Comparison of ENCODE assay signal across 17 cellular contexts in the genomic region with DNA sequence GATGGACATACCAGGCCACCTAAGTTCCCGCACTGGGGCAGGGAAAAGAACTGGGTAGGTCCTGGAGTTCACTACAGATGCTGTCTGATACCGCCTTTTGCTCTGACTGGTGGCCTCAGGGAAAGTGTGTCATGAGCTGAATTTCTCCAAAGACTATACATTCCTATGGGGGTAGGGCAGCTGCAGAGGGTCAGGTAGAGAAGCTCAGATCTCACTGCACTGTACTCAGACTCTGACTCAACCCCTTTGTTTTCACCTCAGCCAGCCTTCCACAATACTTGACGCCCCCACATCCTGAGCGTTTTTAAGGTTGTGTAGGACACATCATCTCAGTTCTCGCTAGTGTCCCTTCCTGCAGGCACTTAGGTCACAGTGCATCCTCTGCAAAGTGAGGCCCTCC. TPM values are rescaled to one million over a fixed set of nuclear protein-coding genes. Genes with fewer than 3 reads are reported as not detected.
A peak's percentile ranks its signal among the peaks of the same experiment; 100 is the strongest.
DNase-seq lines count a peak whose midpoint lies in the region; ATAC-seq, FAIRE-seq and TF ChIP-seq lines count a peak whose summit lies in the region.
"Had no signal": no experiment of that assay in that cellular context is flagged by ENCODE, and none has a peak within 500 bp of the region (broad histone marks: within the 10 kb centered on the region; RNA-seq: fewer than 3 reads in every experiment).

No MANE protein-coding gene starts in this region.

- no peaks in the 10 kb centered on the region for H3K9me3 ChIP-seq in keratinocyte (ENCODE audit: control insufficient read depth, low read depth, low read length)
- H3K9me3 ChIP-seq: BE2C had no signal

- no peaks in the 10 kb centered on the region for H3K27me3 ChIP-seq in keratinocyte (ENCODE audit: control insufficient read depth, extremely low read depth, insufficient read depth, low read length)
- H3K27me3 ChIP-seq: BE2C had no signal

- H3K9me1 ChIP-seq in keratinocyte (ENCODE audit: control insufficient read depth, extremely low read depth, insufficient read depth, low read length), result no peaks in the 10 kb centered on the region

- dilution Hi-C loops in keratinocyte (cut with MboI; ENCODE audit: extremely low pct_ligation_motif_present, low sequenced_read_pairs), result no loop called here

- H2AFZ ChIP-seq in keratinocyte (ENCODE audit: control insufficient read depth, low read length), result peak overlapping the region; percentile 46
- H2AFZ ChIP-seq: parathyroid adenoma, PC-9 had no signal

- H3K36me3 ChIP-seq in keratinocyte (ENCODE audit: control insufficient read depth in 2 of 2, extremely low read depth in 1 of 2, insufficient read depth in 2 of 2, low read length in 2 of 2), result peaks cover 0 to 4% of the 10 kb centered on the region in 2 experiments
- H3K36me3 ChIP-seq: BE2C had no signal

- H3K4me3 Mint-ChIP-seq in activated naive CD8-positive, alpha-beta T cell treated with anti-CD3 and anti-CD28 coated beads for 36 hours, result no peak overlapping the region
- H3K4me3 Mint-ChIP-seq: dendritic cell treated with granulocyte-macrophage colony-stimulating factor and Interleukin-4, amounts not matched to agents 40 ng/mL and 50 ng/mL, for 4 days; naive thymus-derived CD4-positive, alpha-beta T cell had no signal

- no peak overlapping the region for H3K4me3 ChIP-seq in keratinocyte (ENCODE audit: control insufficient read depth in 2 of 3, extremely low read depth in 1 of 3, insufficient read depth in 2 of 3, low read depth in 1 of 3, low read length in 3 of 3)
- H3K4me3 ChIP-seq: PC-9 had no signal

- DNase-seq in EL (peak; percentile 43), GM13976 (ENCODE audit: low spot score) (peak; percentile 21), keratinocyte (ENCODE audit: low read depth, low spot score) (peak; percentile 84), NOMO-1 (lab: John Stamatoyannopoulos, UW; ENCODE audit: unreplicated experiment in 2 of 2) (no peak)
- peak; percentile 3 for DNase-seq in activated naive CD8-positive, alpha-beta T cell treated with anti-CD3 and anti-CD28 coated beads for 36 hours
- DNase-seq: activated effector memory CD4-positive, alpha-beta T cell treated with Interleukin-2 at 50 U/mL for 16 hours; BE2C; GOT3; naive thymus-derived CD4-positive, alpha-beta T cell; NCI-H1105 treated with DMSO at 0.1 percent for 48 hours; stimulated activated CD4-positive, alpha-beta T cell treated with anti-CD3 and anti-CD28 coated beads, Interleukin-4, amount 100 ng/mL, for 1 hour; T1000 had no signal

- FAIRE-seq in keratinocyte (lab: Jason Lieb, UNC), result peak; percentile 99

- in situ Hi-C loops in GM13976 (cut with MboI; ENCODE audit: low sequenced_read_pairs, unreplicated experiment), result no loop called here

- peak overlapping the region; percentile 56 for H3K27ac ChIP-seq in keratinocyte (ENCODE audit: control insufficient read depth, insufficient read depth, low read length)
- H3K27ac ChIP-seq: parathyroid adenoma, PC-9 had no signal

- no peak overlapping the region for H3K9ac ChIP-seq in keratinocyte (ENCODE audit: control insufficient read depth, extremely low read depth, insufficient read depth, low read length)
- H3K9ac ChIP-seq: parathyroid adenoma had no signal

- H3K36me3 Mint-ChIP-seq in activated naive CD8-positive, alpha-beta T cell treated with anti-CD3 and anti-CD28 coated beads for 36 hours, result peaks cover 26% of the 10 kb centered on the region

- H3K4me2 ChIP-seq in keratinocyte (ENCODE audit: control insufficient read depth, extremely low read depth, insufficient read depth, low read depth, low read length), result peak overlapping the region; percentile 56
- H3K4me2 ChIP-seq: PC-9 had no signal

- TF ChIP-seq CTCF in GM13976 (IDR thresholded peaks at IDR 0.05; ENCODE audit: borderline replicate concordance, control extremely low read depth, extremely low read depth, insufficient read depth, missing control alignments), result no peak
- no peak for TF ChIP-seq CTCF in keratinocyte (optimal IDR thresholded peaks at IDR 0.05 in 1 of 3, IDR thresholded peaks at IDR 0.05 in 1 of 3, conservative IDR thresholded peaks at IDR 0.05 in 1 of 3; ENCODE audit: extremely low read depth in 1 of 3, insufficient read depth in 2 of 3, low read length in 3 of 3)

- H4K20me1 ChIP-seq in keratinocyte (ENCODE audit: control insufficient read depth, extremely low read depth, insufficient read depth, low read length), result no peaks in the 10 kb centered on the region

- peaks cover 12% of the 10 kb centered on the region for H3K4me1 ChIP-seq in keratinocyte (ENCODE audit: control insufficient read depth, extremely low read depth, insufficient read depth, low read length)
- H3K4me1 ChIP-seq: BE2C, parathyroid adenoma had no signal

- peaks cover 8% of the 10 kb centered on the region for H3K4me1 Mint-ChIP-seq in activated naive CD8-positive, alpha-beta T cell treated with anti-CD3 and anti-CD28 coated beads for 36 hours

- H3K27ac Mint-ChIP-seq in activated naive CD8-positive, alpha-beta T cell treated with anti-CD3 and anti-CD28 coated beads for 36 hours, result no peak overlapping the region
- H3K27ac Mint-ChIP-seq: dendritic cell treated with granulocyte-macrophage colony-stimulating factor and Interleukin-4, amounts not matched to agents 40 ng/mL and 50 ng/mL, for 4 days had no signal

- peaks cover 1% of the 10 kb centered on the region for H3K9me3 Mint-ChIP-seq in activated naive CD8-positive, alpha-beta T cell treated with anti-CD3 and anti-CD28 coated beads for 36 hours
- H3K9me3 Mint-ChIP-seq: dendritic cell treated with granulocyte-macrophage colony-stimulating factor and Interleukin-4, amounts not matched to agents 40 ng/mL and 50 ng/mL, for 4 days had no signal

- H3K27me3 Mint-ChIP-seq in activated naive CD8-positive, alpha-beta T cell treated with anti-CD3 and anti-CD28 coated beads for 36 hours, result no peaks in the 10 kb centered on the region
- H3K27me3 Mint-ChIP-seq: dendritic cell treated with granulocyte-macrophage colony-stimulating factor and Interleukin-4, amounts not matched to agents 40 ng/mL and 50 ng/mL, for 4 days; naive thymus-derived CD4-positive, alpha-beta T cell had no signal

- no peaks in the 10 kb centered on the region for H3K79me2 ChIP-seq in keratinocyte (ENCODE audit: control insufficient read depth, insufficient read depth, low read length)
- H3K79me2 ChIP-seq: parathyroid adenoma had no signal

- ATAC-seq in GM21529 (IDR thresholded peaks at IDR 0.05; ENCODE audit: unreplicated experiment), result no peak
- ATAC-seq in GM19023 (IDR thresholded peaks at IDR 0.05; ENCODE audit: unreplicated experiment), result no peak
- ATAC-seq: naive thymus-derived CD4-positive, alpha-beta T cell had no signal

RNA-seq across cellular contexts. Expression of a gene that starts 7.8 kb away (rescaled TPM):
- total RNA-seq in activated naive CD8-positive, alpha-beta T cell treated with anti-CD3 and anti-CD28 coated beads for 36 hours, result 10 to 100 TPM; 28.4 to 29.4 TPM
- polyA plus RNA-seq in keratinocyte, result 25.5 to 32.3 TPM (median 31.0 TPM) in 3 replicates
- polyA plus RNA-seq in keratinocyte (2011; ENCODE audit: low read depth), result 12.4 TPM
- 23.0 and 27.4 TPM in 2 replicates for polyA plus RNA-seq in keratinocyte (2011; cell fraction: cytosol; rRNA removed)
- 33.4 and 37.7 TPM in 2 replicates for polyA plus RNA-seq in keratinocyte (2011; cell fraction: nucleus; rRNA removed)
- polyA plus RNA-seq in keratinocyte (2012; ENCODE audit: low replicate concordance), result 11.0 and 18.9 TPM in 2 replicates
- polyA minus RNA-seq in keratinocyte, result 9.0 to 25.7 TPM (median 23.7 TPM) in 3 replicates
- polyA minus RNA-seq in keratinocyte (2011; cell fraction: cytosol; rRNA and poly(A)+ RNA removed), result 13.6 TPM
- 16.5 and 23.9 TPM in 2 replicates for polyA minus RNA-seq in keratinocyte (2011; cell fraction: nucleus; rRNA and poly(A)+ RNA removed)

Comparison
In these comparisons a context has a peak if more than half of its experiments do, and no peak if none do; other contexts are left out.
1. DNase-seq: peak in EL (single experiment), GM13976 (single experiment), activated naive CD8-positive, alpha-beta T cell treated with anti-CD3 and anti-CD28 coated beads for 36 hours (single experiment) and keratinocyte (single experiment); none in NOMO-1 (0 of 2).